Comparison of ENCODE assay signal across 1 cellular context in the genomic region with DNA sequence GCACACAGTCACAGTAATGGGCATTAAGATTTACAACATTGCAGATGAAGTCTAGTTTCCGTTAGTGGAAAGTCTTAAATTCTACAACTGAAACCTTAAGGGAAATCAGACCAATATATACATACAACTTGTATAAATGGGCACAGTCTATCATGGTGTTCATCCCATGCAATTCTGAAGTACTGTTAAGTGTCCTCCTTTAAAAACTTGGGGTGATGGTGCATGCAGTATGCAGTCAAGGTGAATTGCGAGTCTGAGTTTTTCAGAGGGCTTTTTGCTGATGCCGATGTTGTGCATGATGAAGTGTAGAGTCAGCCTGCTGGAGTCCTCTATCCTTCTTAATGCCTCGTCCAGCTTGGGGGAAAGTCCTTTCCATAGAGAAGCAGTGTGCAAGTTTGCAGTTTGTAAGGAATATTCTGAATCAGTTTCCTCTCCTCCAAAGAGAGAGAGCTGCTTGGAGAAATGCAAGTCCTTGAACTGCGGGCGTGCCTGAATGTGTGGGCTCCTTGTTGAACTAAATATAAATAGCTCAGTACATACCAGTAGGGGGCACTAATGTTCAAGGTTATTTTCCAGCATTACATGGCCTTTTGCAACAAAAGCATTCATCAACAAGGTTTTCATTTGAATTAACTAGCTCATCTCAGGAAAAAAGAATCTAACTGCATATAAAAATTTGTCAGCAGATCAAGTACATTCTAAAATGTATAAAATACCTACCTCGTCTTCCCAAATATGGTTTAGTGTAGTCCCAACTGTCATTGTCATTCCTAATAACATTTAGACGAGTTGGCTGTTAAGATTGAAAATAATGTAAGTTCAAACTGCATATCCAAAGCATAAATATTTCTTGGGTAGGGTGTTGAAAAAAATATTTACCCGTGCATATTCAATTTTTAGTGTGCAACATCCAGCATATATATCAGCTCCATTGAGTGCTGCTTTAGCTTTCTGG.
A peak's percentile ranks its signal among the peaks of the same experiment; 100 is the strongest.
TF ChIP-seq lines count a peak whose summit lies in the region.

No MANE protein-coding gene starts in this region.

TF ChIP-seq in HEK293, 187 proteins besides CTCF, POLR2A, EP300 and RAD21 (continued from another document):
- no peak for TF ChIP-seq ZFP69B (tag by site-specific recombination; IDR thresholded peaks at IDR 0.05)
- no peak for TF ChIP-seq ZBTB7A (tag by site-specific recombination; IDR thresholded peaks at IDR 0.05; ENCODE audit: low read depth)
- TF ChIP-seq ZNF16 (tag by site-specific recombination; IDR thresholded peaks at IDR 0.05; ENCODE audit: low read depth), result no peak
- TF ChIP-seq ZNF660 (tag by site-specific recombination; IDR thresholded peaks at IDR 0.05), result 0 out of 2 replicates have a peak, but pooled peaks have one; percentile 36
- no peak for TF ChIP-seq ZNF670 (tag by site-specific recombination; IDR thresholded peaks at IDR 0.05; ENCODE audit: low read depth)
- peak; percentile 71 for TF ChIP-seq ZNF654 (tag by site-specific recombination; IDR thresholded peaks at IDR 0.05; ENCODE audit: low read depth)
- TF ChIP-seq ZBTB49 (tag by site-specific recombination; IDR thresholded peaks at IDR 0.05; ENCODE audit: low read depth), result no peak
